ENCODE assay signal across 35 cellular contexts in the genomic region with DNA sequence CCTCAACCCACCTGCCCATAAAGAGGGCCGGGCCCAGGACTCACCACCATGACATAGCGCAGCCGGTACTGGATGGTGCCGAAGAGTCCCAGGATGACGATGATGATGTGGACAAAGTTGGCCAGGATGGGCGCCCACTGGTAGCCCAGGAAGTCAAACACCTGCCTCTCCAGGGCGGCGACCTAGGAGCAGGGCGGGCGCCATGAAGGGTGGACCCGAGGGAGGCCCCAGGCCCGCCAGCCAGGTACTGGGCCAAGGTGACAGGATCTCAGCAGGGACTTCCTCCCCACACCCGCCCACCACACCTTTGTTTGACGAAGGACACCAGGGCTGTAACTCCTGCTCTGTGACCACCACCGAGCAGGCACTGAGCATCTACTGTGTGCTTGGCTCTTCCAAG. TPM values are rescaled to one million over a fixed set of nuclear protein-coding genes. Genes with fewer than 3 reads are reported as not detected.
"Had no signal": no experiment of that assay in that cellular context is flagged by ENCODE, and none has a peak within 500 bp of the region (broad histone marks: within the 10 kb centered on the region; RNA-seq: fewer than 3 reads in every experiment).

No MANE protein-coding gene starts in this region.

- H3K4me1 ChIP-seq: colonic mucosa, gastrocnemius medialis had no signal

- H3K36me3 ChIP-seq: colonic mucosa, gastrocnemius medialis, ovary, spleen, tibial nerve, upper lobe of right lung, vagina had no signal

- H3K27ac ChIP-seq: colonic mucosa, epithelial cell of prostate, gastrocnemius medialis, ovary, psoas muscle, skin epidermis, spleen, testis, tibial nerve, upper lobe of right lung, vagina had no signal

- ATAC-seq: esophagus mucosa; gastrocnemius medialis; left lobe of liver; naive thymus-derived CD4-positive, alpha-beta T cell; psoas muscle; right cardiac atrium; stimulated activated memory B cell treated with anti-CD40 and anti-IgM and Interleukin-4, amounts not matched to agents 10 μg/mL and 1 μg/mL and 100 μg/mL, for 72 hours; stimulated activated naive CD8-positive, alpha-beta T cell treated with anti-CD3 and anti-CD28 coated beads, Interleukin-15, Interleukin-2, amounts not matched to agents 100 U/mL and 50 U/mL, for 24 hours; upper lobe of right lung had no signal

- H3K9me3 Mint-ChIP-seq: dendritic cell treated with granulocyte-macrophage colony-stimulating factor and Interleukin-4, amounts not matched to agents 40 ng/mL and 50 ng/mL, for 4 days; memory B cell; mesothelial cell of epicardium; nephron had no signal

- FAIRE-seq: kidney had no signal

- H3K4me1 Mint-ChIP-seq: endodermal cell had no signal

- H3K27me3 ChIP-seq: ovary, testis had no signal

- H3K4me3 ChIP-seq: colonic mucosa, gastrocnemius medialis, lung, ovary, psoas muscle, skin epidermis, spleen, testis, tibial nerve, upper lobe of right lung, vagina had no signal

- H3K9me3 ChIP-seq: colonic mucosa, gastrocnemius medialis, ovary, psoas muscle, spleen, testis, tibial nerve, upper lobe of right lung, vagina had no signal

- H3K4me3 Mint-ChIP-seq: dendritic cell treated with granulocyte-macrophage colony-stimulating factor and Interleukin-4, amounts not matched to agents 40 ng/mL and 50 ng/mL, for 4 days; endodermal cell; memory B cell; mesothelial cell of epicardium; naive thymus-derived CD4-positive, alpha-beta T cell; stimulated activated memory B cell treated with anti-CD40 and anti-IgM and Interleukin-4, amounts not matched to agents 10 μg/mL and 1 μg/mL and 100 μg/mL, for 72 hours had no signal

- DNase-seq: colonic mucosa; effector CD8-positive, alpha-beta T cell; endodermal cell; foreskin fibroblast; gastrocnemius medialis; head of caudate nucleus; kidney; naive thymus-derived CD4-positive, alpha-beta T cell; occipital lobe; ovary; posterior cingulate gyrus; psoas muscle; right cardiac atrium; spleen; stimulated activated CD4-positive, alpha-beta T cell treated with anti-CD3 and anti-CD28 coated beads, Interleukin-4, amount 100 ng/mL, for 4 hours; stimulated activated naive CD8-positive, alpha-beta T cell treated with anti-CD3 and anti-CD28 coated beads, Interleukin-15, Interleukin-2, amounts not matched to agents 100 U/mL and 50 U/mL, for 24 hours; substantia nigra; testis; upper lobe of right lung had no signal

- H3K27ac Mint-ChIP-seq: dendritic cell treated with granulocyte-macrophage colony-stimulating factor and Interleukin-4, amounts not matched to agents 40 ng/mL and 50 ng/mL, for 4 days; endodermal cell; memory B cell; mesothelial cell of epicardium; naive thymus-derived CD4-positive, alpha-beta T cell; stimulated activated memory B cell treated with anti-CD40 and anti-IgM and Interleukin-4, amounts not matched to agents 10 μg/mL and 1 μg/mL and 100 μg/mL, for 72 hours had no signal

- H3K36me3 Mint-ChIP-seq: memory B cell; mesothelial cell of epicardium; stimulated activated memory B cell treated with anti-CD40 and anti-IgM and Interleukin-4, amounts not matched to agents 10 μg/mL and 1 μg/mL and 100 μg/mL, for 72 hours had no signal

RNA-seq across cellular contexts. Expression of a gene that starts 4.4 kb away (rescaled TPM):
- total RNA-seq: esophagus mucosa; gastrocnemius medialis; left lobe of liver; mucosa of gallbladder; naive thymus-derived CD4-positive, alpha-beta T cell; psoas muscle; right cardiac atrium; spleen; upper lobe of right lung; vagina had no signal

RNA-seq across cellular contexts. Expression of a gene that starts 14.2 kb away (rescaled TPM):
- total RNA-seq: colonic mucosa; endodermal cell; esophagus mucosa; gastrocnemius medialis; left lobe of liver; naive thymus-derived CD4-positive, alpha-beta T cell; occipital lobe; psoas muscle; right cardiac atrium had no signal

RNA-seq across cellular contexts. Expression of a gene that starts 43.1 kb away (rescaled TPM):
- total RNA-seq: colonic mucosa, esophagus mucosa, glomerular endothelial cell, kidney, left lobe of liver, liver, psoas muscle, renal cortical epithelial cell, right cardiac atrium, upper lobe of right lung, vagina had no signal
